ENCODE assay signal across 8 cellular contexts in genomic region chr2:38174646-38175096, GRCh38.
DNase-seq lines count a peak whose midpoint lies in the region; ATAC-seq and TF ChIP-seq lines count a peak whose summit lies in the region.

No MANE protein-coding gene starts in this region.

- H3K9me3 ChIP-seq in CD4-positive, alpha-beta T cell (ENCODE audit: control insufficient read depth, low read length) = no peaks in the 10 kb centered on the region

- no peak for ATAC-seq in CD4-positive, alpha-beta T cell (ENCODE audit: poor library complexity)

- no peak overlapping the region for H3K27ac ChIP-seq in RWPE1
- H3K27ac ChIP-seq in CD4-positive, alpha-beta T cell (ENCODE audit: low read depth, low read length) = no peak overlapping the region
- no peak overlapping the region for H3K27ac ChIP-seq in caudate nucleus (ENCODE audit: low read depth, low read length)

- H3K4me1 Mint-ChIP-seq in CD4-positive, alpha-beta T cell (ENCODE audit: low read depth) = no peaks in the 10 kb centered on the region

- no peak overlapping the region for H3K27ac Mint-ChIP-seq in CD4-positive, alpha-beta T cell

- peaks cover 41% of the 10 kb centered on the region for H3K27me3 Mint-ChIP-seq in CD4-positive, alpha-beta T cell

- intact Hi-C loops in CD4-positive, alpha-beta T cell (cut with DNase I, micrococcal nuclease) = no loop called here

- peak; percentile 78 for DNase-seq in ELR (ENCODE audit: low read depth)
- peak; percentile 20 for DNase-seq in RWPE1 (ENCODE audit: low spot score)
- peak; percentile 99 for DNase-seq in fibroblast of the aortic adventitia (ENCODE audit: low read depth)
- peak; percentile 100 for DNase-seq in renal cortical epithelial cell (ENCODE audit: low read depth)
- no peak for DNase-seq in NK-92 (lab: John Stamatoyannopoulos, UW; ENCODE audit: unreplicated experiment)
- DNase-seq in CD4-positive, alpha-beta T cell = no peak
- no peak for DNase-seq in caudate nucleus (lab: John Stamatoyannopoulos, UW)
- DNase-seq in COLO829 (ENCODE audit: low spot score) = no peak

- CTCF ChIA-PET in RWPE1 (lab: Yijun Ruan, JAX) = interaction anchor here (0.7 to 1.5 kb wide), 3 partner anchors 25 to 99 kb away, joined by 3 to 8 read pairs (median 5); partner anchors contain the start of gene CYP1B1
- CTCF ChIA-PET in CD4-positive, alpha-beta T cell (lab: Charles Lee) = no interaction called here

- H3K4me3 ChIP-seq in fibroblast of the aortic adventitia (ENCODE audit: low read depth, low read length) = no peak overlapping the region

- H3K36me3 Mint-ChIP-seq in CD4-positive, alpha-beta T cell (ENCODE audit: low read depth) = no peaks in the 10 kb centered on the region

- no peaks in the 10 kb centered on the region for H3K9me3 Mint-ChIP-seq in CD4-positive, alpha-beta T cell

- POLR2A ChIA-PET in RWPE1 (lab: Yijun Ruan, JAX; ENCODE audit: low non-redundant PET) = no interaction called here
- POLR2A ChIA-PET in CD4-positive, alpha-beta T cell (lab: Charles Lee) = no interaction called here

- no peak overlapping the region for H3K4me3 Mint-ChIP-seq in CD4-positive, alpha-beta T cell

- no peak for TF ChIP-seq CTCF in RWPE1 (conservative IDR thresholded peaks at IDR 0.05; ENCODE audit: low read depth)
- no peak for TF ChIP-seq CTCF in fibroblast of the aortic adventitia (IDR thresholded peaks at IDR 0.05; ENCODE audit: insufficient read depth, low read length)
- TF ChIP-seq CTCF in CD4-positive, alpha-beta T cell (IDR thresholded peaks at IDR 0.05) = no peak

- no peaks in the 10 kb centered on the region for H3K27me3 ChIP-seq in CD4-positive, alpha-beta T cell (ENCODE audit: control insufficient read depth, insufficient read depth, low read length)

Comparison
In these comparisons a context has a peak if more than half of its experiments do, and no peak if none do; other contexts are left out.
1. DNase-seq: peak in ELR (single experiment), RWPE1 (single experiment), fibroblast of the aortic adventitia (single experiment) and renal cortical epithelial cell (single experiment); none in NK-92 (single experiment), CD4-positive, alpha-beta T cell (0 of 10), caudate nucleus (0 of 61) and COLO829 (single experiment).